In the genomic region with DNA sequence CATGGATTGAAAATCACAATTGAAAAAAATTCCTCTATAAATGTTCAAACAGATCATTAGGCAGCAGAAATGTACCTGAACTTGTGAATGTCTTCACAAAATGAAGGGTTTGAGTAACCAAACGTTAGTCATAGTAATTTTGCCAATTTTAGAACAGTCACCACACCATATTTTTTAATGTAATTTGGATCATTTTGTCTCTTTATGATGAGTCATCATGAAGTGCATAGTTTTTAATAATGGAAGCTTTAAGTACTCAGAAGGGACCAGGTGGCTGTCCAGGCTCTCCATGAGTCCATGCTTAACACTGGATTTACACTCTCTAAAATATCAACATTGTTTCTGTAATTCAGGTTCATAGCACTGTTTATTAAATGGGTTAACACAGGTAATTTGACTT, we compare ENCODE assay signal across 1 cellular context.
TF ChIP-seq lines count a peak whose summit lies in the region.

No MANE protein-coding gene starts in this region.

TF ChIP-seq in SK-N-SH, 30 proteins besides CTCF, POLR2A, EP300 and RAD21:
- TF ChIP-seq JUND (IDR thresholded peaks at IDR 0.05), result 0 out of 2 replicates have a peak, but pooled peaks have one; percentile 19
- TF ChIP-seq REST (IDR thresholded peaks at IDR 0.05; ENCODE audit: low read depth, low read length), result no peak
- peak; percentile 43; the same call in 1 of the 2 replicates for TF ChIP-seq FOSL2 (IDR thresholded peaks at IDR 0.05; ENCODE audit: borderline replicate concordance, low read depth)
